13 cellular contexts compared by ENCODE assay signal in genomic region chr11:36030707-36031365, GRCh38.
DNase-seq lines count a peak whose midpoint lies in the region; ATAC-seq and TF ChIP-seq lines count a peak whose summit lies in the region.
"Had no signal": no experiment of that assay in that cellular context is flagged by ENCODE, and none has a peak within 500 bp of the region (broad histone marks: within the 10 kb centered on the region; RNA-seq: fewer than 3 reads in every experiment).

No MANE protein-coding gene starts in this region.

- H3K27ac Mint-ChIP-seq in activated CD8-positive, alpha-beta memory T cell treated with anti-CD3 and anti-CD28 coated beads, Interleukin-2, amount 10 ng/mL, durations not matched to agents 7 days and 5 days: no peak overlapping the region

- H3K27me3 ChIP-seq in SK-N-SH (ENCODE audit: insufficient read depth) (no peaks in the 10 kb centered on the region), adipocyte (replicated peaks; ENCODE audit: control insufficient read depth, insufficient read depth, low read length) (no peaks in the 10 kb centered on the region), heart left ventricle (no peaks in the 10 kb centered on the region)

- H3K4me1 ChIP-seq in SK-N-SH (ENCODE audit: control insufficient read depth in 1 of 2, insufficient read depth in 2 of 2, low read depth in 1 of 2, low read length in 1 of 2) (peaks cover 17 to 20% of the 10 kb centered on the region in 2 experiments), adipocyte (ENCODE audit: control insufficient read depth, insufficient read depth, low read length) (peaks cover 41% of the 10 kb centered on the region), heart left ventricle (peaks cover 0 to 20% (median 4%) of the 10 kb centered on the region in 12 donors)

- H2AFZ ChIP-seq in SK-N-SH (ENCODE audit: low read depth): no peak overlapping the region

- H4K20me1 ChIP-seq in SK-N-SH (ENCODE audit: insufficient read depth): no peaks in the 10 kb centered on the region

- TF ChIP-seq EP300 in SK-N-SH (IDR thresholded peaks at IDR 0.05; ENCODE audit: borderline replicate concordance in 1 of 2, low read depth in 1 of 2, low read length in 1 of 2): peak in 1 of 2 experiments; percentile 39; a peak in 1 of 4 replicates

- H3K9ac ChIP-seq in SK-N-SH: no peak overlapping the region
- H3K9ac ChIP-seq in adipocyte (ENCODE audit: low read length): peak overlapping the region; percentile 6

- peak; percentile 26; the same call in 1 of the 2 replicates for TF ChIP-seq RAD21 in SK-N-SH (IDR thresholded peaks at IDR 0.05; ENCODE audit: low read length)

- TF ChIP-seq CTCF in SK-N-SH (IDR thresholded peaks at IDR 0.05): no peak
- TF ChIP-seq CTCF in heart left ventricle (IDR thresholded peaks at IDR 0.05): no peak

- no peak overlapping the region for H3K4me2 ChIP-seq in SK-N-SH

- H3K9me3 Mint-ChIP-seq in activated CD8-positive, alpha-beta memory T cell treated with anti-CD3 and anti-CD28 coated beads, Interleukin-2, amount 10 ng/mL, durations not matched to agents 7 days and 5 days (ENCODE audit: low read depth): no peaks in the 10 kb centered on the region

- ATAC-seq in SK-N-SH treated with all-trans-retinoic acid at 6 μM for 48 hours: no peak
- ATAC-seq in heart left ventricle: peak; percentile 47 to 87 (median 76)
- no peak for ATAC-seq in activated CD8-positive, alpha-beta memory T cell treated with anti-CD3 and anti-CD28 coated beads, Interleukin-2, amount 10 ng/mL, durations not matched to agents 7 days and 5 days
- no peak for ATAC-seq in GM19035 (IDR thresholded peaks at IDR 0.05; ENCODE audit: unreplicated experiment)

- no peaks in the 10 kb centered on the region for H3K36me3 Mint-ChIP-seq in activated CD8-positive, alpha-beta memory T cell treated with anti-CD3 and anti-CD28 coated beads, Interleukin-2, amount 10 ng/mL, durations not matched to agents 7 days and 5 days

- H3K4me1 Mint-ChIP-seq in activated CD8-positive, alpha-beta memory T cell treated with anti-CD3 and anti-CD28 coated beads, Interleukin-2, amount 10 ng/mL, durations not matched to agents 7 days and 5 days: no peaks in the 10 kb centered on the region

- H3K9me2 ChIP-seq in SK-N-SH: no peaks in the 10 kb centered on the region

- TF ChIP-seq POLR2A in heart left ventricle (IDR thresholded peaks at IDR 0.05): no peak

- 90% methylated on average over 2 of the region's 2 CpGs for WGBS in SK-N-SH (ENCODE audit: low lambda C conversion rate)
- 57 to 73% (median 61%) methylated on average over 2 of the region's 2 CpGs for WGBS in heart left ventricle, 4 donors

- H3K27ac ChIP-seq in SK-N-SH (ENCODE audit: low read depth in 2 of 2, low read length in 1 of 2): no peak overlapping the region; a peak in 1 of 4 replicates
- peak overlapping the region in 3 of 12 donors; percentile 14 to 38 (median 33) for H3K27ac ChIP-seq in heart left ventricle

- DNase-seq in SK-N-SH (peak; percentile 56), adipocyte (ENCODE audit: low read depth) (peak; percentile 79), heart left ventricle (peak in 3 of 5 donors; percentile 16 to 45 (median 28)), superior temporal gyrus (ENCODE audit: extremely low spot score) (peak; percentile 59), NCI-H774 (lab: John Stamatoyannopoulos, UW) (no peak)
- DNase-seq in activated CD8-positive, alpha-beta memory T cell treated with anti-CD3 and anti-CD28 coated beads, Interleukin-2, amount 10 ng/mL, durations not matched to agents 7 days and 5 days: no peak
- DNase-seq: 8988T; effector CD8-positive, alpha-beta T cell; NCI-H1930; OCI-M1; retina had no signal

- POLR2A ChIA-PET in SK-N-SH (lab: Yijun Ruan, JAX): no interaction called here

- no peak overlapping the region for H3K4me3 Mint-ChIP-seq in activated CD8-positive, alpha-beta memory T cell treated with anti-CD3 and anti-CD28 coated beads, Interleukin-2, amount 10 ng/mL, durations not matched to agents 7 days and 5 days

- no peaks in the 10 kb centered on the region for H3K27me3 Mint-ChIP-seq in activated CD8-positive, alpha-beta memory T cell treated with anti-CD3 and anti-CD28 coated beads, Interleukin-2, amount 10 ng/mL, durations not matched to agents 7 days and 5 days

- H3F3A ChIP-seq in SK-N-SH (replicated peaks; ENCODE audit: insufficient read depth): peaks cover 4% of the 10 kb centered on the region

- no peaks in the 10 kb centered on the region for H3K9me3 ChIP-seq in SK-N-SH
- no peaks in the 10 kb centered on the region for H3K9me3 ChIP-seq in adipocyte (ENCODE audit: control insufficient read depth, low read length)
- no peaks in the 10 kb centered on the region for H3K9me3 ChIP-seq in heart left ventricle

- H3K36me3 ChIP-seq in SK-N-SH (replicated peaks in 1 of 2; ENCODE audit: control insufficient read depth in 1 of 2, insufficient read depth in 2 of 2, low read length in 1 of 2) (no peaks in the 10 kb centered on the region), adipocyte (ENCODE audit: control insufficient read depth, insufficient read depth, low read length, severe bottlenecking) (no peaks in the 10 kb centered on the region), heart left ventricle (no peaks in the 10 kb centered on the region)

- no peak overlapping the region for H3K4me3 ChIP-seq in SK-N-SH (ENCODE audit: low read depth in 2 of 2, low read length in 1 of 2)
- no peak overlapping the region for H3K4me3 ChIP-seq in adipocyte (ENCODE audit: low read length)
- H3K4me3 ChIP-seq in heart left ventricle: no peak overlapping the region

- peaks cover 23% of the 10 kb centered on the region; the same call in 1 of the 2 replicates for H3K79me2 ChIP-seq in SK-N-SH (ENCODE audit: insufficient read depth)

- intact Hi-C loops in heart left ventricle (cut with DNase I): loop anchor here in 4 of 10 donors (10.0 kb wide), 3 partner anchors 86 to 416 kb away; partner anchors contain the start of genes FJX1 (in 1 of the 4) and LDLRAD3 (in 1 of the 4)

- CTCF ChIA-PET in SK-N-SH (lab: Yijun Ruan, JAX): interaction anchor here (0.6 to 2.2 kb wide), 4 partner anchors 10 to 543 kb away, joined by 3 to 6 read pairs (median 4); no protein-coding TSS in a partner anchor
- CTCF ChIA-PET in activated CD8-positive, alpha-beta memory T cell treated with anti-CD3 and anti-CD28 coated beads, Interleukin-2, amount 10 ng/mL, durations not matched to agents 7 days and 5 days (lab: Charles Lee): no interaction called here

TF ChIP-seq in SK-N-SH, 30 proteins besides CTCF, POLR2A, EP300 and RAD21 (continues in another document):
- TF ChIP-seq YY1 (IDR thresholded peaks at IDR 0.05; ENCODE audit: low read depth) (no peak), MXI1 (IDR thresholded peaks at IDR 0.05; ENCODE audit: low read depth, low read length) (no peak), FOXJ3 (CRISPR knock-in tag; IDR thresholded peaks at IDR 0.05) (no peak), TEAD4 (IDR thresholded peaks at IDR 0.05; ENCODE audit: borderline replicate concordance, insufficient read depth) (no peak), EZH2phosphoT487 (IDR thresholded peaks at IDR 0.05; ENCODE audit: borderline replicate concordance, low read depth) (no peak), GATA2 (CRISPR knock-in tag; IDR thresholded peaks at IDR 0.05) (peak; percentile 35; the same call in 1 of the 2 replicates)
- TF ChIP-seq, protein P1, sequence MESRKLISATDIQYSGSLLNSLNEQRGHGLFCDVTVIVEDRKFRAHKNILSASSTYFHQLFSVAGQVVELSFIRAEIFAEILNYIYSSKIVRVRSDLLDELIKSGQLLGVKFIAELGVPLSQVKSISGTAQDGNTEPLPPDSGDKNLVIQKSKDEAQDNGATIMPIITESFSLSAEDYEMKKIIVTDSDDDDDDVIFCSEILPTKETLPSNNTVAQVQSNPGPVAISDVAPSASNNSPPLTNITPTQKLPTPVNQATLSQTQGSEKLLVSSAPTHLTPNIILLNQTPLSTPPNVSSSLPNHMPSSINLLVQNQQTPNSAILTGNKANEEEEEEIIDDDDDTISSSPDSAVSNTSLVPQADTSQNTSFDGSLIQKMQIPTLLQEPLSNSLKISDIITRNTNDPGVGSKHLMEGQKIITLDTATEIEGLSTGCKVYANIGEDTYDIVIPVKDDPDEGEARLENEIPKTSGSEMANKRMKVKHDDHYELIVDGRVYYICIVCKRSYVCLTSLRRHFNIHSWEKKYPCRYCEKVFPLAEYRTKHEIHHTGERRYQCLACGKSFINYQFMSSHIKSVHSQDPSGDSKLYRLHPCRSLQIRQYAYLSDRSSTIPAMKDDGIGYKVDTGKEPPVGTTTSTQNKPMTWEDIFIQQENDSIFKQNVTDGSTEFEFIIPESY (IDR thresholded peaks at IDR 0.05; ENCODE audit: borderline replicate concordance, low read depth): no peak

TF ChIP-seq in SK-N-SH treated with all-trans-retinoic acid at 6 μM for 48 hours, 23 proteins besides CTCF, POLR2A, EP300 and RAD21 (continues in another document):
- TF ChIP-seq ZNF8 (CRISPR knock-in tag; IDR thresholded peaks at IDR 0.05) (no peak), ZFP30 (CRISPR knock-in tag; IDR thresholded peaks at IDR 0.05) (no peak), TSHZ2 (CRISPR knock-in tag; IDR thresholded peaks at IDR 0.05) (no peak), GLIS3 (CRISPR knock-in tag; IDR thresholded peaks at IDR 0.05) (no peak), TOX (CRISPR knock-in tag; IDR thresholded peaks at IDR 0.05; ENCODE audit: borderline replicate concordance) (no peak)

Comparison
In these comparisons a context has a peak if more than half of its experiments do, and no peak if none do; other contexts are left out.
1. DNase-seq: peak in SK-N-SH (single experiment), adipocyte (single experiment), heart left ventricle (3 of 5) and superior temporal gyrus (single experiment); none in activated CD8-positive, alpha-beta memory T cell treated with anti-CD3 and anti-CD28 coated beads, Interleukin-2, amount 10 ng/mL, durations not matched to agents 7 days and 5 days (single experiment) and NCI-H774 (single experiment).
2. ATAC-seq: peak in heart left ventricle (4 of 4); none in SK-N-SH treated with all-trans-retinoic acid at 6 μM for 48 hours (single experiment), activated CD8-positive, alpha-beta memory T cell treated with anti-CD3 and anti-CD28 coated beads, Interleukin-2, amount 10 ng/mL, durations not matched to agents 7 days and 5 days (single experiment) and GM19035 (single experiment).